ENCODE assay signal across 13 cellular contexts in genomic region chr3:71702131-71703024, GRCh38. TPM values are rescaled to one million over a fixed set of nuclear protein-coding genes. Genes with fewer than 3 reads are reported as not detected.
DNase-seq lines count a peak whose midpoint lies in the region; ATAC-seq and TF ChIP-seq lines count a peak whose summit lies in the region.
"Had no signal": no experiment of that assay in that cellular context is flagged by ENCODE, and none has a peak within 500 bp of the region (broad histone marks: within the 10 kb centered on the region; RNA-seq: fewer than 3 reads in every experiment).

No MANE protein-coding gene starts in this region.

- intact Hi-C loops in CD4-positive, alpha-beta T cell (cut with DNase I, micrococcal nuclease), result loop anchor here in 1 of 2 experiments (2.0 to 10.0 kb wide), 2 partner anchors 20 to 118 kb away; partner anchors contain the start of gene FOXP1

- 23 to 46% methylated on average over 7 of the region's 7 CpGs for WGBS in lung, 2 donors

- POLR2A ChIA-PET in CD4-positive, alpha-beta T cell (lab: Charles Lee), result interaction anchor here (0.6 to 1.1 kb wide), 6 partner anchors 16 to 1167 kb away, joined by 3 to 5 read pairs (median 4); partner anchors contain the start of gene EIF4E3

- H3K36me3 ChIP-seq in lung (ENCODE audit: control insufficient read depth in 2 of 2, insufficient read depth in 2 of 2, low read length in 2 of 2) (peaks cover 0 to 2% of the 10 kb centered on the region in 2 donors), BE2C (no peaks in the 10 kb centered on the region)

- H3K27ac Mint-ChIP-seq in CD4-positive, alpha-beta T cell, result peak overlapping the region; percentile 85
- peak overlapping the region; percentile 77 to 92 for H3K27ac Mint-ChIP-seq in activated naive CD4-positive, alpha-beta T cell treated with anti-CD3 and anti-CD28 coated beads, Interleukin-2, amount 50 U/mL, for 72 hours
- H3K27ac Mint-ChIP-seq: type B pancreatic cell had no signal

- peaks cover 78% of the 10 kb centered on the region for H3K4me1 Mint-ChIP-seq in CD4-positive, alpha-beta T cell (ENCODE audit: low read depth)

- no peaks in the 10 kb centered on the region for H3K9me3 Mint-ChIP-seq in CD4-positive, alpha-beta T cell
- peaks cover 0 to 5% of the 10 kb centered on the region in 2 donors for H3K9me3 Mint-ChIP-seq in activated naive CD4-positive, alpha-beta T cell treated with anti-CD3 and anti-CD28 coated beads, Interleukin-2, amount 50 U/mL, for 72 hours

- no peak for TF ChIP-seq CTCF in CD4-positive, alpha-beta T cell (IDR thresholded peaks at IDR 0.05)
- TF ChIP-seq CTCF in lung (IDR thresholded peaks at IDR 0.05; ENCODE audit: control extremely low read depth, extremely low read depth), result no peak
- TF ChIP-seq CTCF in BE2C (IDR thresholded peaks at IDR 0.05; ENCODE audit: low read depth, low read length), result no peak

- in situ Hi-C loops in KBM-7 (cut with MboI; ENCODE audit: low pct_unique_long_range_greater_than_20kb, low sequenced_read_pairs), result loop anchor here (25.0 kb wide), 2 partner anchors 1110 to 1385 kb away; no protein-coding TSS in a partner anchor

- H3K4me3 Mint-ChIP-seq in CD4-positive, alpha-beta T cell, result peak overlapping the region; percentile 72
- H3K4me3 Mint-ChIP-seq: type B pancreatic cell had no signal

- DNase-seq in CD4-positive, alpha-beta T cell, result peak in 1 of 10 experiments; percentile 28
- DNase-seq in KBM-7, result peak; percentile 48
- DNase-seq in activated naive CD4-positive, alpha-beta T cell treated with anti-CD3 and anti-CD28 coated beads, Interleukin-2, amount 50 U/mL, for 72 hours (ENCODE audit: low spot score in 2 of 2), result no peak
- DNase-seq in lung (ENCODE audit: low spot score), result no peak
- DNase-seq in BE2C, result no peak
- DNase-seq in NCI-H187 treated with DMSO at 0.1 percent for 48 hours (lab: John Stamatoyannopoulos, UW), result no peak
- DNase-seq in GOT3 (lab: John Stamatoyannopoulos, UW), result no peak
- DNase-seq: DMS153, dorsolateral prefrontal cortex, NCI-H2029 treated with DMSO at 0.1 percent for 48 hours, SHP77 treated with DMSO at 0.1 percent for 48 hours had no signal

- no peak overlapping the region for H3K4me3 ChIP-seq in lung
- H3K4me3 ChIP-seq in BE2C (ENCODE audit: low read depth, low read length), result no peak overlapping the region
- H3K4me3 ChIP-seq: dorsolateral prefrontal cortex had no signal

- H3K27me3 Mint-ChIP-seq in CD4-positive, alpha-beta T cell, result no peaks in the 10 kb centered on the region
- H3K27me3 Mint-ChIP-seq: type B pancreatic cell had no signal

- CTCF ChIA-PET in CD4-positive, alpha-beta T cell (lab: Charles Lee), result interaction anchor here (0.6 to 2.0 kb wide), 5 partner anchors 8 to 1298 kb away, joined by 3 to 7 read pairs (median 3); no protein-coding TSS in a partner anchor

- H3K4me1 ChIP-seq in lung (ENCODE audit: control insufficient read depth in 2 of 2, insufficient read depth in 2 of 2, low read length in 2 of 2), result peaks cover 9 to 11% of the 10 kb centered on the region in 2 donors
- no peaks in the 10 kb centered on the region for H3K4me1 ChIP-seq in BE2C

- no peaks in the 10 kb centered on the region for H3K27me3 ChIP-seq in CD4-positive, alpha-beta T cell (ENCODE audit: control insufficient read depth, insufficient read depth, low read length)
- H3K27me3 ChIP-seq in lung (ENCODE audit: control insufficient read depth, insufficient read depth) (no peaks in the 10 kb centered on the region), BE2C (no peaks in the 10 kb centered on the region)
- H3K27me3 ChIP-seq: dorsolateral prefrontal cortex had no signal

- peak overlapping the region; percentile 51 for H3K27ac ChIP-seq in CD4-positive, alpha-beta T cell (ENCODE audit: low read depth, low read length)
- no peak overlapping the region for H3K27ac ChIP-seq in lung (ENCODE audit: low read depth in 1 of 2, low read length in 1 of 2)
- H3K27ac ChIP-seq: dorsolateral prefrontal cortex had no signal

- H3K9me3 ChIP-seq in CD4-positive, alpha-beta T cell (ENCODE audit: control insufficient read depth, low read length), result no peaks in the 10 kb centered on the region
- H3K9me3 ChIP-seq in lung (ENCODE audit: control insufficient read depth in 2 of 2, insufficient read depth in 1 of 2, low read length in 1 of 2) (peaks cover 0 to 2% of the 10 kb centered on the region in 2 donors), BE2C (no peaks in the 10 kb centered on the region)

- peak; percentile 89 for ATAC-seq in CD4-positive, alpha-beta T cell (ENCODE audit: poor library complexity)
- ATAC-seq in activated naive CD4-positive, alpha-beta T cell treated with anti-CD3 and anti-CD28 coated beads, Interleukin-2, amount 50 U/mL, for 72 hours, result peak; percentile 79 to 96
- peak; percentile 84 for ATAC-seq in lung (ENCODE audit: insufficient read depth, low FRiP score)
- no peak for ATAC-seq in GM18870 (IDR thresholded peaks at IDR 0.05; ENCODE audit: unreplicated experiment)

- H3K36me3 Mint-ChIP-seq in CD4-positive, alpha-beta T cell (ENCODE audit: low read depth), result peaks cover 80% of the 10 kb centered on the region
- peaks cover 7 to 12% of the 10 kb centered on the region in 2 donors for H3K36me3 Mint-ChIP-seq in activated naive CD4-positive, alpha-beta T cell treated with anti-CD3 and anti-CD28 coated beads, Interleukin-2, amount 50 U/mL, for 72 hours

RNA-seq across cellular contexts. Expression of gene EIF4E3, which starts 22.8 kb away (rescaled TPM):
- total RNA-seq in CD4-positive, alpha-beta T cell, result 10 to 100 TPM; 48.2 to 50.4 TPM
- 10 to 100 TPM; 24.6 to 29.7 TPM for total RNA-seq in activated naive CD4-positive, alpha-beta T cell treated with anti-CD3 and anti-CD28 coated beads, Interleukin-2, amount 50 U/mL, for 72 hours
- total RNA-seq in lung, result 10 to 100 TPM; 11.4 to 21.8 TPM
- 10 to 100 TPM in 1 of 2 donors, 1 to 10 TPM in 1; 9.7 to 12.6 TPM for polyA plus RNA-seq in lung
- 0.88 TPM for polyA plus RNA-seq in BE2C (2012; ENCODE audit: insufficient read depth, insufficient read length, low read depth)

RNA-seq across cellular contexts. Expression of gene GPR27, which starts 51.3 kb away (rescaled TPM):
- total RNA-seq in CD4-positive, alpha-beta T cell, result 1 to 10 TPM in 1 of 2 experiments, under 1 TPM in 1; 0.84 to 1.1 TPM
- total RNA-seq in activated naive CD4-positive, alpha-beta T cell treated with anti-CD3 and anti-CD28 coated beads, Interleukin-2, amount 50 U/mL, for 72 hours, result under 1 TPM in 1 of 2 donors, not detected in 1; 0.74 TPM
- 1 to 10 TPM; 1.8 to 4.6 TPM for total RNA-seq in lung
- 1 to 10 TPM in 1 of 2 donors, under 1 TPM in 1; 0.59 to 7.7 TPM for polyA plus RNA-seq in lung
- polyA plus RNA-seq in BE2C (2012; ENCODE audit: insufficient read depth, insufficient read length, low read depth), result 17.7 TPM
